In the genomic region with DNA sequence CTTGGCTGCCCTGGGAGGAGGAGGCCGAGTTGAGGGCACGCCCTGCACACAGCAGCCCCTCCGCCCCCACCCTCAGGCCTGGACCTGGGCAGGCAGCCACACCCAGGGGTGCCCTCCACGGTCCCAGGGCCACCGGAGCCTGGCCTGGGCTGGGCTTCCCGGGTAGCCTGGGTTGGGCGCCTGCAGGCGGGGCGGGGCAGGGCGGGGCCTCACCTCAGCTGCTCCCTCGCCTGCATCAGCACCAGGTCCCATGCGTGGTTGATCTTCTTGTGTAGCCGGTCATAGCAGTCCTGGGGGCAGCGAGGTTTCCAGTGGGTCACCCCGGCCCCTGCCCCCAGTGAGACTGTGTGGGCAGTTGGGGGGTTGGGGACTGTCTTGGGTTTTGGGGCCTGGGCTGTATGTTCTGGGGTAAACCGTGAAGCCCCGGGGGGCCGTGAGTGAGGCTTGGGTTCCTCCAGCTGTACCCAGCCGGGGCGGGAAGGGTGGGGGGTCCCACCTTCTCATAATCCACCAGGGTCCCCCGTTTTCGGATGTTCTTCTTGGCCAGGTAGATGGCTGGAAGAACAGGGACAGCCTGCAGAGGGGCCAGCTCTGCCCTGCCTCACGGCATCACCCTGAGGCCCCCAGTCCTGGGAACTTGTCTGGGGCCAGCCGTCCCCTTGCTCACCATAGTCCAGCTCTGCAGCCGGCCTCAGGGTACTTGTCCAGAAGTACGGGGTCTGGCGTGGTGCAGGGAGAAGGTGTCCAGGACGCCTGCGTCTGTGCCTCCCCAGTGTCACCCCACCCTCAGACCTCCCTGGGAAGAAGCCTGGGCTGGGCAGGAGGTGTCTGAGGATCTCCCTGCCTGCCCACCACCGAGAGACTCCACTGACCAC, we compare ENCODE assay signal across 1 cellular context.
TF ChIP-seq lines count a peak whose summit lies in the region.

No MANE protein-coding gene starts in this region.

TF ChIP-seq in GM12878, 131 proteins besides CTCF, POLR2A, EP300 and RAD21:
- TF ChIP-seq GABPA (IDR thresholded peaks at IDR 0.05; ENCODE audit: low read depth) = no peak
- TF ChIP-seq LARP7 (IDR thresholded peaks at IDR 0.05) = no peak
- no peak for TF ChIP-seq EZH2 (IDR thresholded peaks at IDR 0.05; ENCODE audit: borderline replicate concordance, control insufficient read depth, low read depth, low read length)
- TF ChIP-seq, protein P1, sequence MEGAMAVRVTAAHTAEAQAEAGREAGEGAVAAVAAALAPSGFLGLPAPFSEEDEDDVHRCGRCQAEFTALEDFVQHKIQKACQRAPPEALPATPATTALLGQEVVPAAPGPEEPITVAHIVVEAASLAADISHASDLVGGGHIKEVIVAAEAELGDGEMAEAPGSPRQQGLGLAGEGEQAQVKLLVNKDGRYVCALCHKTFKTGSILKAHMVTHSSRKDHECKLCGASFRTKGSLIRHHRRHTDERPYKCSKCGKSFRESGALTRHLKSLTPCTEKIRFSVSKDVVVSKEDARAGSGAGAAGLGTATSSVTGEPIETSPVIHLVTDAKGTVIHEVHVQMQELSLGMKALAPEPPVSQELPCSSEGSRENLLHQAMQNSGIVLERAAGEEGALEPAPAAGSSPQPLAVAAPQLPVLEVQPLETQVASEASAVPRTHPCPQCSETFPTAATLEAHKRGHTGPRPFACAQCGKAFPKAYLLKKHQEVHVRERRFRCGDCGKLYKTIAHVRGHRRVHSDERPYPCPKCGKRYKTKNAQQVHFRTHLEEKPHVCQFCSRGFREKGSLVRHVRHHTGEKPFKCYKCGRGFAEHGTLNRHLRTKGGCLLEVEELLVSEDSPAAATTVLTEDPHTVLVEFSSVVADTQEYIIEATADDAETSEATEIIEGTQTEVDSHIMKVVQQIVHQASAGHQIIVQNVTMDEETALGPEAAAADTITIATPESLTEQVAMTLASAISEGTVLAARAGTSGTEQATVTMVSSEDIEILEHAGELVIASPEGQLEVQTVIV (IDR thresholded peaks at IDR 0.05; ENCODE audit: borderline replicate concordance, partially characterized antibody) = no peak
- TF ChIP-seq ESRRA (IDR thresholded peaks at IDR 0.05; ENCODE audit: low read length) = no peak
- no peak for TF ChIP-seq MTA3 (IDR thresholded peaks at IDR 0.05; ENCODE audit: borderline replicate concordance, low read length)
- TF ChIP-seq MTA2 (IDR thresholded peaks at IDR 0.05; ENCODE audit: low read depth) = no peak
- TF ChIP-seq RAD51 (IDR thresholded peaks at IDR 0.05) = no peak
